Comparison of ENCODE assay signal across 9 cellular contexts in the genomic region with DNA sequence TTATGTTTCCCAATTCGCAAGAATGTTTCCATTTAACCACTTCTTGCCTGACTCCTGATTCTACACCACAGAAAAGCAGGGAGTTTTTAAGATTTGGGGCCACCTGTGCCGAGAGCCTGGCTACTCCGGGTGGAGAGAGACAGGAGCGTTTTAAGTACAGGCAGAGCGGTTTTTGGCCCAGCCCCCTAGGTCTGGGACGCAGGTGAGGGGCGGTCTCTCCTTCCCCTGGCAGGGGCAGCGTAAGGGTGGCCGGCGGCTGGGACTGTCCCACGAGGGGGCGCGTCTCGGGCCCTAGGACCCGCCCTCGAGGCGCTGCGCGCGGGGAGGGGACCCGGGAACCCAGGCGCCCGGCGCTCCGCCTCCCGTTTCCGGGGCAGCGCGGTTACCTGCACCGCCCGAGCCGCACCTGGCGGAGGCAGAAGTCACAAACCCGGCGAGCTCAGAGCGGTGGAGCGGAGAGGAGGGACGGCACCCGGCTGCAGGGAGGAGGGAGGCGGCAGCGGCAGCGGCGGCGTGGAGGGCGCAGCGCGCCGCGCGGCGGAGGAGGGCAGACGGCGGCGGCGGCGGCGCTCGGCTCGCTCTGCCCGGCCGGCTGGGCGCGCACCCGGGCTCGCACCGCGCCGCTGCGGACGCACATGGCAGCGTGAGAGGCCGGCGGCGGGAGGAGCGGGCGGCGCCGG. TPM values are rescaled to one million over a fixed set of nuclear protein-coding genes. Genes with fewer than 3 reads are reported as not detected.
DNase-seq lines count a peak whose midpoint lies in the region; ATAC-seq, FAIRE-seq and TF ChIP-seq lines count a peak whose summit lies in the region.
"Had no signal": no experiment of that assay in that cellular context is flagged by ENCODE, and none has a peak within 500 bp of the region (broad histone marks: within the 10 kb centered on the region; RNA-seq: fewer than 3 reads in every experiment).

TSS of gene WWC1 (plus strand) at position 365 of the 680 bp plus-strand sequence. CDS start 508 bp downstream, outside the sequence.

- intact Hi-C loops in CD14-positive monocyte (cut with micrococcal nuclease) (no loop called here), upper lobe of right lung (cut with DNase I) (no loop called here)

- no peak for FAIRE-seq in GM19239 (lab: Jason Lieb, UNC)

- H3K4me3 ChIP-seq in upper lobe of right lung, result peak within 1 kb of the TSS; percentile 54

- peak; percentile 70 for ATAC-seq in HG03342 (IDR thresholded peaks at IDR 0.05; ENCODE audit: unreplicated experiment)
- ATAC-seq in upper lobe of right lung, result peak; percentile 92

- DNase-seq in CD14-positive monocyte (ENCODE audit: low spot score), result no peak
- DNase-seq in GM19239 (ENCODE audit: insufficient read length, low spot score), result peak; percentile 69
- peak; percentile 75 for DNase-seq in NCI-H748 treated with DMSO at 0.1 percent for 48 hours (lab: John Stamatoyannopoulos, UW)
- DNase-seq in activated T-cell treated with anti-CD3 and anti-CD28 coated beads for 24 hours (ENCODE audit: low read depth), result peak; percentile 11
- DNase-seq in fibroblast of gingiva (ENCODE audit: low read depth), result peak; percentile 11
- DNase-seq in neural crest cell (ENCODE audit: low read depth, low spot score), result peak; percentile 59
- peak; percentile 95 for DNase-seq in upper lobe of right lung

- H3K4me3 Mint-ChIP-seq in CD14-positive monocyte (peak within 1 kb of the TSS; percentile 43 to 74), neural crest cell (peak within 1 kb of the TSS; percentile 89)

- H3K27ac ChIP-seq in upper lobe of right lung, result peak within 1 kb of the TSS; percentile 36

- H3K9me3 Mint-ChIP-seq in CD14-positive monocyte (peaks cover 0 to 13% (median 1%) of the 10 kb centered on the region in 7 donors), neural crest cell (no peaks in the 10 kb centered on the region)

- no peaks in the 10 kb centered on the region for H3K36me3 ChIP-seq in upper lobe of right lung

- H3K27me3 ChIP-seq in upper lobe of right lung, result peaks cover 25% of the 10 kb centered on the region

- H3K27me3 Mint-ChIP-seq in CD14-positive monocyte (ENCODE audit: low read depth in 3 of 3) (peaks cover 58 to 69% (median 68%) of the 10 kb centered on the region in 3 donors), neural crest cell (ENCODE audit: low read depth) (peaks cover 33% of the 10 kb centered on the region)

- no peaks in the 10 kb centered on the region for H3K4me1 ChIP-seq in upper lobe of right lung

- no peak within 1 kb of the TSS for H3K27ac Mint-ChIP-seq in CD14-positive monocyte
- no peak within 1 kb of the TSS for H3K27ac Mint-ChIP-seq in neural crest cell (ENCODE audit: unreplicated experiment)

- H3K36me3 Mint-ChIP-seq in CD14-positive monocyte, result peaks cover 0 to 6% of the 10 kb centered on the region in 2 donors
- H3K36me3 Mint-ChIP-seq in neural crest cell (ENCODE audit: low read depth), result no peaks in the 10 kb centered on the region

- H3K9me3 ChIP-seq in upper lobe of right lung, result no peaks in the 10 kb centered on the region

- TF ChIP-seq CTCF in CD14-positive monocyte (IDR thresholded peaks at IDR 0.05) (no peak), neural crest cell (conservative IDR thresholded peaks at IDR 0.05) (peak; percentile 63), upper lobe of right lung (IDR thresholded peaks at IDR 0.05) (peak; percentile 26)

- peaks cover 3% of the 10 kb centered on the region for H3K4me1 Mint-ChIP-seq in CD14-positive monocyte
- peaks cover 29% of the 10 kb centered on the region for H3K4me1 Mint-ChIP-seq in neural crest cell

RNA-seq across cellular contexts. Expression of gene WWC1, which starts in this region (rescaled TPM):
- polyA plus RNA-seq in CD14-positive monocyte, result not detected
- total RNA-seq in neural crest cell (13.3 and 13.7 TPM in 2 replicates), upper lobe of right lung (94.2 TPM)
- total RNA-seq: T-helper 1 cell treated with Interleukin-12 subunit alpha and Interleukin-12 subunit beta and Interleukin-4 antibody, amounts not matched to agents 30 ng/mL and 1 ng/mL, for 36 hours had no signal
